In genomic region chr9:96725576-96725975, GRCh38 we compare ENCODE assay signal across 31 cellular contexts.
"Had no signal": no experiment of that assay in that cellular context is flagged by ENCODE, and none has a peak within 500 bp of the region (broad histone marks: within the 10 kb centered on the region; RNA-seq: fewer than 3 reads in every experiment).

No MANE protein-coding gene starts in this region.

- H3K27ac ChIP-seq: adrenal gland, body of pancreas, colonic mucosa, epithelial cell of prostate, esophagus squamous epithelium, gastroesophageal sphincter had no signal

- H3K4me1 ChIP-seq: colonic mucosa had no signal

- H3K9me3 ChIP-seq: adrenal gland, body of pancreas, colonic mucosa, esophagus squamous epithelium, gastroesophageal sphincter had no signal

- H3K36me3 ChIP-seq: adrenal gland, colonic mucosa had no signal

- H3K36me3 Mint-ChIP-seq: activated CD8-positive, alpha-beta memory T cell treated with anti-CD3 and anti-CD28 coated beads, Interleukin-2, amount 10 ng/mL, durations not matched to agents 7 days and 5 days had no signal

- H3K27me3 ChIP-seq: adrenal gland, body of pancreas, colonic mucosa, esophagus squamous epithelium, gastroesophageal sphincter had no signal

- H3K9me3 Mint-ChIP-seq: activated CD4-positive, alpha-beta T cell treated with anti-CD3 and anti-CD28 coated beads, Interleukin-2, amount 10 ng/mL, durations not matched to agents 24 days and 14 days; activated naive CD4-positive, alpha-beta T cell treated with anti-CD3 and anti-CD28 coated beads, Interleukin-2, amount 50 U/mL, for 24 hours had no signal

- H3K4me1 Mint-ChIP-seq: activated CD4-positive, alpha-beta T cell treated with anti-CD3 and anti-CD28 coated beads for 36 hours; activated CD4-positive, alpha-beta T cell treated with anti-CD3 and anti-CD28 coated beads, Interleukin-2, amount 10 ng/mL, durations not matched to agents 24 days and 14 days; activated CD8-positive, alpha-beta memory T cell treated with anti-CD3 and anti-CD28 coated beads, Interleukin-2, amount 10 ng/mL, durations not matched to agents 7 days and 5 days; activated naive CD4-positive, alpha-beta T cell treated with anti-CD3 and anti-CD28 coated beads, Interleukin-2, amount 50 U/mL, for 24 hours; activated naive CD8-positive, alpha-beta T cell treated with anti-CD3 and anti-CD28 coated beads for 36 hours; activated naive CD8-positive, alpha-beta T cell treated with anti-CD3 and anti-CD28 coated beads, Interleukin-2, amount 50 U/mL, for 24 hours had no signal

- H3K4me3 Mint-ChIP-seq: activated CD4-positive, alpha-beta memory T cell treated with anti-CD3 and anti-CD28 coated beads for 36 hours; activated CD4-positive, alpha-beta T cell treated with anti-CD3 and anti-CD28 coated beads for 36 hours; activated CD4-positive, alpha-beta T cell treated with anti-CD3 and anti-CD28 coated beads, Interleukin-2, amount 10 ng/mL, durations not matched to agents 24 days and 14 days; activated CD8-positive, alpha-beta memory T cell treated with anti-CD3 and anti-CD28 coated beads, Interleukin-2, amount 10 ng/mL, durations not matched to agents 7 days and 5 days; activated CD8-positive, alpha-beta T cell treated with anti-CD3 and anti-CD28 coated beads, Interleukin-2, amount 10 ng/mL, durations not matched to agents 7 days and 5 days; activated naive CD4-positive, alpha-beta T cell treated with anti-CD3 and anti-CD28 coated beads for 36 hours; activated naive CD4-positive, alpha-beta T cell treated with anti-CD3 and anti-CD28 coated beads, Interleukin-2, amount 50 U/mL, for 24 hours; activated naive CD8-positive, alpha-beta T cell treated with anti-CD3 and anti-CD28 coated beads for 36 hours; activated naive CD8-positive, alpha-beta T cell treated with anti-CD3 and anti-CD28 coated beads, Interleukin-2, amount 50 U/mL, for 24 hours; activated T-helper 1 cell treated with anti-CD3 and anti-CD28 coated beads, Interleukin-12 subunit alpha, Interleukin-12 subunit beta, Interleukin-2, Interleukin-4 antibody, amounts not matched to agents 30 ng/mL and 10 ng/mL and 1 ng/mL, durations not matched to agents 14 hours and 24 hours and 36 hours; dendritic cell treated with granulocyte-macrophage colony-stimulating factor and Interleukin-4, amounts not matched to agents 40 ng/mL and 50 ng/mL, for 4 days; effector memory CD8-positive, alpha-beta T cell had no signal

- DNase-seq: activated CD4-positive, alpha-beta memory T cell treated with anti-CD3 and anti-CD28 coated beads for 36 hours; activated CD4-positive, alpha-beta T cell treated with anti-CD3 and anti-CD28 coated beads for 36 hours; activated CD4-positive, alpha-beta T cell treated with anti-CD3 and anti-CD28 coated beads, Interleukin-2, amount 10 ng/mL, durations not matched to agents 24 days and 14 days; activated CD4-positive, CD25-positive, alpha-beta regulatory T cell; activated CD4-positive, CD25-positive, alpha-beta regulatory T cell treated with anti-CD3 and anti-CD28 coated beads, Interleukin-2, amount 50 U/mL, for 72 hours; activated CD8-positive, alpha-beta memory T cell treated with anti-CD3 and anti-CD28 coated beads, Interleukin-2, amount 10 ng/mL, durations not matched to agents 7 days and 5 days; activated CD8-positive, alpha-beta memory T cell treated with anti-CD3 and anti-CD28 coated beads, Interleukin-2, amount 50 U/mL, for 4 hours; activated CD8-positive, alpha-beta T cell treated with anti-CD3 and anti-CD28 coated beads, Interleukin-2, amount 10 ng/mL, durations not matched to agents 7 days and 5 days; activated effector memory CD4-positive, alpha-beta T cell treated with anti-CD3 and anti-CD28 coated beads, Interleukin-2, amount 50 U/mL, for 16 hours; activated naive CD4-positive, alpha-beta T cell treated with anti-CD3 and anti-CD28 coated beads for 36 hours; activated naive CD8-positive, alpha-beta T cell treated with anti-CD3 and anti-CD28 coated beads for 36 hours; activated naive CD8-positive, alpha-beta T cell treated with anti-CD3 and anti-CD28 coated beads, Interleukin-2, amount 50 U/mL, for 24 hours; activated T-cell treated with anti-CD3 and anti-CD28 coated beads, Interleukin-2, amount 50 U/mL, for 1 hour; activated T-cell treated with anti-CD3 and anti-CD28 coated beads, Interleukin-2, amount 50 U/mL, for 48 hours; adrenal gland; amygdala; aorta; body of pancreas; central memory CD4-positive, alpha-beta T cell; cerebellar nuclear complex; colonic mucosa; effector memory CD8-positive, alpha-beta T cell; esophagus squamous epithelium; foreskin melanocyte; T-helper 2 cell had no signal

- H3K27ac Mint-ChIP-seq: activated CD4-positive, alpha-beta memory T cell treated with anti-CD3 and anti-CD28 coated beads for 36 hours; activated CD4-positive, alpha-beta T cell treated with anti-CD3 and anti-CD28 coated beads for 36 hours; activated CD4-positive, alpha-beta T cell treated with anti-CD3 and anti-CD28 coated beads, Interleukin-2, amount 10 ng/mL, durations not matched to agents 24 days and 14 days; activated CD8-positive, alpha-beta memory T cell treated with anti-CD3 and anti-CD28 coated beads, Interleukin-2, amount 10 ng/mL, durations not matched to agents 7 days and 5 days; activated CD8-positive, alpha-beta T cell treated with anti-CD3 and anti-CD28 coated beads, Interleukin-2, amount 10 ng/mL, durations not matched to agents 7 days and 5 days; activated naive CD4-positive, alpha-beta T cell treated with anti-CD3 and anti-CD28 coated beads for 36 hours; activated naive CD4-positive, alpha-beta T cell treated with anti-CD3 and anti-CD28 coated beads, Interleukin-2, amount 50 U/mL, for 24 hours; activated naive CD8-positive, alpha-beta T cell treated with anti-CD3 and anti-CD28 coated beads for 36 hours; activated naive CD8-positive, alpha-beta T cell treated with anti-CD3 and anti-CD28 coated beads, Interleukin-2, amount 50 U/mL, for 24 hours; activated T-helper 1 cell treated with anti-CD3 and anti-CD28 coated beads, Interleukin-12 subunit alpha, Interleukin-12 subunit beta, Interleukin-2, Interleukin-4 antibody, amounts not matched to agents 30 ng/mL and 10 ng/mL and 1 ng/mL, durations not matched to agents 14 hours and 24 hours and 36 hours; activated T-helper 2 cell treated with anti-CD3 and anti-CD28 coated beads, Interferon-gamma antibody, Interleukin-2, Interleukin-4, amounts not matched to agents 10 μg/mL and 5 μg/mL and 100 μg/mL, durations not matched to agents 14 hours and 24 hours and 36 hours; dendritic cell treated with granulocyte-macrophage colony-stimulating factor and Interleukin-4, amounts not matched to agents 40 ng/mL and 50 ng/mL, for 4 days had no signal

- H3K4me3 ChIP-seq: adrenal gland, body of pancreas, colonic mucosa, esophagus squamous epithelium, gastroesophageal sphincter had no signal
